Comparison of ENCODE assay signal across 1 cellular context in genomic region chr17:21215935-21216334, GRCh38.
TF ChIP-seq lines count a peak whose summit lies in the region.

No MANE protein-coding gene starts in this region.

TF ChIP-seq in HepG2, 621 proteins besides CTCF, POLR2A, EP300 and RAD21:
- no peak for TF ChIP-seq RARA (CRISPR knock-in tag; IDR thresholded peaks at IDR 0.05)
- TF ChIP-seq ZBTB1 (CRISPR knock-in tag; IDR thresholded peaks at IDR 0.05; ENCODE audit: borderline replicate concordance), result no peak
- no peak for TF ChIP-seq ZBTB3 (CRISPR knock-in tag; IDR thresholded peaks at IDR 0.05; ENCODE audit: borderline replicate concordance, low read depth)
- no peak for TF ChIP-seq PITX1 (CRISPR knock-in tag; IDR thresholded peaks at IDR 0.05)
- no peak for TF ChIP-seq AKNA (CRISPR knock-in tag; IDR thresholded peaks at IDR 0.05; ENCODE audit: borderline replicate concordance)
- TF ChIP-seq SOX13 (IDR thresholded peaks at IDR 0.05), result no peak
- TF ChIP-seq SOX13 (CRISPR knock-in tag; conservative IDR thresholded peaks at IDR 0.05 in 1 of 2, IDR thresholded peaks at IDR 0.05 in 1 of 2), result no peak
- TF ChIP-seq ZBTB42 (CRISPR knock-in tag; IDR thresholded peaks at IDR 0.05), result no peak
- no peak for TF ChIP-seq DPF2 (CRISPR knock-in tag; IDR thresholded peaks at IDR 0.05; ENCODE audit: borderline replicate concordance, low read depth)
- no peak for TF ChIP-seq TBX3 (IDR thresholded peaks at IDR 0.05; ENCODE audit: borderline replicate concordance)
- TF ChIP-seq ARID2 (CRISPR knock-in tag; IDR thresholded peaks at IDR 0.05; ENCODE audit: borderline replicate concordance), result no peak
- no peak for TF ChIP-seq NONO (IDR thresholded peaks at IDR 0.05)
- TF ChIP-seq NONO (CRISPR knock-in tag; conservative IDR thresholded peaks at IDR 0.05), result no peak
- TF ChIP-seq PBX3 (CRISPR knock-in tag; IDR thresholded peaks at IDR 0.05; ENCODE audit: borderline replicate concordance), result no peak
- no peak for TF ChIP-seq ZNF251 (CRISPR knock-in tag; IDR thresholded peaks at IDR 0.05)
- TF ChIP-seq SIX4 (CRISPR knock-in tag; IDR thresholded peaks at IDR 0.05), result no peak
- no peak for TF ChIP-seq PAF1 (CRISPR knock-in tag; IDR thresholded peaks at IDR 0.05)
- TF ChIP-seq ZNF510 (CRISPR knock-in tag; IDR thresholded peaks at IDR 0.05; ENCODE audit: low read depth), result no peak
- no peak for TF ChIP-seq NR2F1 (CRISPR knock-in tag; IDR thresholded peaks at IDR 0.05)
- TF ChIP-seq HMGXB4 (CRISPR knock-in tag; IDR thresholded peaks at IDR 0.05; ENCODE audit: borderline replicate concordance in 1 of 2, low read depth in 1 of 2), result no peak
- TF ChIP-seq IRX3 (CRISPR knock-in tag; IDR thresholded peaks at IDR 0.05; ENCODE audit: borderline replicate concordance, low read depth), result no peak
- TF ChIP-seq ZNF775 (CRISPR knock-in tag; IDR thresholded peaks at IDR 0.05; ENCODE audit: borderline replicate concordance), result no peak
